Comparison of ENCODE assay signal across 15 cellular contexts in genomic region chr4:1874207-1874606, GRCh38. TPM values are rescaled to one million over a fixed set of nuclear protein-coding genes. Genes with fewer than 3 reads are reported as not detected.
DNase-seq lines count a peak whose midpoint lies in the region; ATAC-seq, FAIRE-seq and TF ChIP-seq lines count a peak whose summit lies in the region.
"Had no signal": no experiment of that assay in that cellular context is flagged by ENCODE, and none has a peak within 500 bp of the region (broad histone marks: within the 10 kb centered on the region; RNA-seq: fewer than 3 reads in every experiment).

No MANE protein-coding gene starts in this region.

- in situ Hi-C loops in K562 (cut with MboI), result no loop called here

- H3K9ac ChIP-seq in K562 (ENCODE audit: insufficient read depth in 1 of 2, low read depth in 2 of 2, low read length in 2 of 2), result peak overlapping the region in 1 of 2 experiments; percentile 87; a peak in 1 of 4 replicates

- peaks cover 81% of the 10 kb centered on the region for H3K79me2 ChIP-seq in K562 (ENCODE audit: control insufficient read depth, insufficient read depth, low read length)

- peaks cover 29% of the 10 kb centered on the region for H3K36me3 Mint-ChIP-seq in activated CD4-positive, alpha-beta T cell treated with anti-CD3 and anti-CD28 coated beads, Interleukin-2, amount 10 ng/mL, durations not matched to agents 7 days and 5 days (ENCODE audit: low read depth)
- H3K36me3 Mint-ChIP-seq in progenitor cell of endocrine pancreas (ENCODE audit: insufficient read depth) (no peaks in the 10 kb centered on the region), endothelial cell (ENCODE audit: low read depth, unreplicated experiment) (no peaks in the 10 kb centered on the region)

- no peak for TF ChIP-seq EP300 in K562 (IDR thresholded peaks at IDR 0.05; ENCODE audit: low read length)

- peaks cover 19% of the 10 kb centered on the region; the same call in 1 of the 2 replicates for H4K20me1 ChIP-seq in K562 (replicated peaks; ENCODE audit: control insufficient read depth, insufficient read depth, low read length)

- CTCF ChIA-PET in activated CD4-positive, alpha-beta T cell treated with anti-CD3 and anti-CD28 coated beads, Interleukin-2, amount 10 ng/mL, durations not matched to agents 7 days and 5 days (lab: Charles Lee), result interaction anchor here (1.3 to 3.4 kb wide), 3 partner anchors 9 to 28 kb away, joined by 4 to 13 read pairs (median 7); no protein-coding TSS in a partner anchor
- CTCF ChIA-PET in K562 (lab: Yijun Ruan, JAX; ENCODE audit: low intra/inter-chr PET ratio), result no interaction called here

- intact Hi-C loops in K562 (cut with micrococcal nuclease), result loop anchor here (5.0 kb wide), 1 partner anchor 543 kb away; the partner anchor contains the start of genes CFAP99 and ZFYVE28

- H3K4me2 ChIP-seq in K562 (ENCODE audit: insufficient read depth, low read length), result peak overlapping the region; percentile 85

- POLR2A ChIA-PET in activated CD4-positive, alpha-beta T cell treated with anti-CD3 and anti-CD28 coated beads, Interleukin-2, amount 10 ng/mL, durations not matched to agents 7 days and 5 days (lab: Charles Lee), result no interaction called here
- POLR2A ChIA-PET in K562 (lab: Yijun Ruan, JAX), result interaction anchor here (0.8 to 3.0 kb wide), 6 partner anchors 9 to 18 kb away, joined by 3 to 28 read pairs (median 4); no protein-coding TSS in a partner anchor

- no peaks in the 10 kb centered on the region for H3K27me3 ChIP-seq in K562 (ENCODE audit: control insufficient read depth in 2 of 2, insufficient read depth in 2 of 2, low read length in 2 of 2)
- H3K27me3 ChIP-seq: BE2C had no signal

- no peak for TF ChIP-seq CTCF in K562 (IDR thresholded peaks at IDR 0.05 in 2 of 3, conservative IDR thresholded peaks at IDR 0.05 in 1 of 3; ENCODE audit: insufficient read depth in 2 of 3, low read depth in 1 of 3, low read length in 3 of 3)
- TF ChIP-seq CTCF in progenitor cell of endocrine pancreas (IDR thresholded peaks at IDR 0.05; ENCODE audit: unreplicated experiment), result no peak
- TF ChIP-seq CTCF in endothelial cell (IDR thresholded peaks at IDR 0.05; ENCODE audit: unreplicated experiment), result no peak

- no peaks in the 10 kb centered on the region for H3K9me3 ChIP-seq in KOPT-K1 (ENCODE audit: insufficient read depth, low read length, poor library complexity, severe bottlenecking)
- no peaks in the 10 kb centered on the region for H3K9me3 ChIP-seq in K562 (replicated peaks; ENCODE audit: control insufficient read depth, insufficient read depth, low read depth, low read length)
- H3K9me3 ChIP-seq: BE2C had no signal

- H3K4me3 Mint-ChIP-seq in activated CD4-positive, alpha-beta T cell treated with anti-CD3 and anti-CD28 coated beads, Interleukin-2, amount 10 ng/mL, durations not matched to agents 7 days and 5 days, result peak overlapping the region; percentile 89
- H3K4me3 Mint-ChIP-seq in progenitor cell of endocrine pancreas (ENCODE audit: low read depth), result peak overlapping the region; percentile 79
- no peak overlapping the region for H3K4me3 Mint-ChIP-seq in endothelial cell (ENCODE audit: unreplicated experiment)

- no peak overlapping the region for H3K4me3 ChIP-seq in K562

- H3K9me3 Mint-ChIP-seq in activated CD4-positive, alpha-beta T cell treated with anti-CD3 and anti-CD28 coated beads, Interleukin-2, amount 10 ng/mL, durations not matched to agents 7 days and 5 days, result no peaks in the 10 kb centered on the region
- H3K9me3 Mint-ChIP-seq in progenitor cell of endocrine pancreas (ENCODE audit: low read depth) (no peaks in the 10 kb centered on the region), endothelial cell (ENCODE audit: unreplicated experiment) (no peaks in the 10 kb centered on the region)

- no peak for TF ChIP-seq RAD21 in K562 (CRISPR knock-in tag; conservative IDR thresholded peaks at IDR 0.05 in 1 of 2, IDR thresholded peaks at IDR 0.05 in 1 of 2)

- peaks cover 30 to 47% of the 10 kb centered on the region in 2 experiments for H3K4me1 ChIP-seq in K562 (replicated peaks in 1 of 2; ENCODE audit: control insufficient read depth in 2 of 2, insufficient read depth in 2 of 2, low read length in 2 of 2)

- H3K36me3 ChIP-seq in KOPT-K1 (ENCODE audit: insufficient read depth, low read length), result peaks cover 34% of the 10 kb centered on the region
- peaks cover 26% of the 10 kb centered on the region; the same call in 2 of the 3 replicates for H3K36me3 ChIP-seq in K562 (ENCODE audit: control insufficient read depth, insufficient read depth, low read length)
- H3K36me3 ChIP-seq: BE2C had no signal

- H3K27ac ChIP-seq in KOPT-K1 (ENCODE audit: low read depth, low read length, poor library complexity, severe bottlenecking), result peak overlapping the region; percentile 98
- peak overlapping the region; percentile 96; the same call in 2 of the 3 replicates for H3K27ac ChIP-seq in K562 (ENCODE audit: extremely low read depth, low read depth, low read length)

- peak; percentile 42 for FAIRE-seq in K562 (lab: Jason Lieb, UNC)
- FAIRE-seq: endometrium, TTC549 had no signal

- no peaks in the 10 kb centered on the region for H3K9me1 ChIP-seq in K562 (ENCODE audit: control insufficient read depth, insufficient read depth, low read length)

- TF ChIP-seq POLR2A in K562 (conservative IDR thresholded peaks at IDR 0.05), result no peak

- no peak for DNase-seq in activated CD4-positive, alpha-beta T cell treated with anti-CD3 and anti-CD28 coated beads, Interleukin-2, amount 10 ng/mL, durations not matched to agents 7 days and 5 days
- DNase-seq in activated CD4-positive, alpha-beta T cell treated with anti-CD3 and anti-CD28 coated beads for 4 hours, result no peak
- DNase-seq in K562 (ENCODE audit: extremely low read depth in 1 of 4, low spot score in 3 of 4) (no peak), progenitor cell of endocrine pancreas (ENCODE audit: low spot score, unreplicated experiment) (no peak), inferior parietal cortex (ENCODE audit: extremely low spot score) (no peak), endothelial cell (ENCODE audit: low spot score) (no peak), cortex of kidney (lab: John Stamatoyannopoulos, UW) (no peak)
- DNase-seq: activated naive CD4-positive, alpha-beta T cell treated with Interleukin-2 at 50 U/mL for 16 hours; BE2C; midbrain; NCI-H1694 treated with DMSO at 0.1 percent for 48 hours had no signal

- H3K4me1 Mint-ChIP-seq in activated CD4-positive, alpha-beta T cell treated with anti-CD3 and anti-CD28 coated beads, Interleukin-2, amount 10 ng/mL, durations not matched to agents 7 days and 5 days, result peaks cover 63% of the 10 kb centered on the region
- H3K4me1 Mint-ChIP-seq in progenitor cell of endocrine pancreas (ENCODE audit: low read depth) (peaks cover 41% of the 10 kb centered on the region), endothelial cell (ENCODE audit: unreplicated experiment) (peaks cover 7% of the 10 kb centered on the region)

- 42% methylated on average over 3 of the region's 3 CpGs for WGBS in K562 (ENCODE audit: insufficient coverage, low coverage, missing lambda C conversion rate)

- ATAC-seq in K562, result no peak
- ATAC-seq: Panc1 had no signal

- H2AFZ ChIP-seq in K562 (ENCODE audit: low read depth, low read length), result no peak overlapping the region

- H3K27ac Mint-ChIP-seq in activated CD4-positive, alpha-beta T cell treated with anti-CD3 and anti-CD28 coated beads, Interleukin-2, amount 10 ng/mL, durations not matched to agents 7 days and 5 days, result peak overlapping the region; percentile 92
- H3K27ac Mint-ChIP-seq in progenitor cell of endocrine pancreas (peak overlapping the region; percentile 86), endothelial cell (ENCODE audit: unreplicated experiment) (no peak overlapping the region)

- BruUV-seq in K562 (replicated peaks; lab: Mats Ljungman, UMichigan), result no TSS peak

- H3K27me3 Mint-ChIP-seq in activated CD4-positive, alpha-beta T cell treated with anti-CD3 and anti-CD28 coated beads, Interleukin-2, amount 10 ng/mL, durations not matched to agents 7 days and 5 days, result peaks cover 2% of the 10 kb centered on the region
- H3K27me3 Mint-ChIP-seq in progenitor cell of endocrine pancreas (no peaks in the 10 kb centered on the region), endothelial cell (ENCODE audit: unreplicated experiment) (peaks cover 7% of the 10 kb centered on the region)

RNA-seq across cellular contexts. Expression of gene NSD2, which starts 3.0 kb away (rescaled TPM):
- 100 to 1,000 TPM; 248 to 271 TPM for total RNA-seq in activated CD4-positive, alpha-beta T cell treated with anti-CD3 and anti-CD28 coated beads, Interleukin-2, amount 10 ng/mL, durations not matched to agents 7 days and 5 days
- 289 and 389 TPM in 2 replicates for total RNA-seq in K562 (2011; cell fraction: chromatin; rRNA removed; ENCODE audit: low replicate concordance)
- total RNA-seq in K562 (2011; cell fraction: nucleolus; rRNA removed), result 139 and 156 TPM in 2 replicates
- total RNA-seq in K562 (2011; cell fraction: nucleoplasm; rRNA removed), result 199 and 236 TPM in 2 replicates
- 51.8 and 60.7 TPM in 2 replicates for total RNA-seq in K562 (2014; rRNA removed)
- 76.3 and 81.4 TPM in 2 replicates for total RNA-seq in K562 (2014; rRNA removed; fragmentation: Illumina TruSeq; extraction: Trizol)
- 55.7 and 58.8 TPM in 2 replicates for total RNA-seq in K562 (2015; rRNA removed; fragmentation: Illumina TruSeq; extraction: Trizol)
- 112 and 126 TPM in 2 replicates for total RNA-seq in K562 (2021)
- polyA plus RNA-seq in K562 (2011; rRNA removed), result 48.5 and 59.2 TPM in 2 replicates
- 29.9 and 35.2 TPM in 2 replicates for polyA plus RNA-seq in K562 (2011; cell fraction: cytosol; rRNA removed)
- 134 and 155 TPM in 2 replicates for polyA plus RNA-seq in K562 (2011; cell fraction: nucleus; rRNA removed)
- 52.3 and 53.7 TPM in 2 replicates for polyA plus RNA-seq in K562 (2012)
- polyA plus RNA-seq in K562 (2014; fragmentation: Illumina TruSeq; extraction: Trizol), result 62.7 and 74.1 TPM in 2 replicates
- polyA plus RNA-seq in K562 (2014; fragmentation: Nextera tagmentation; extraction: Ambion mirVana), result 1 to 10 TPM; 6.4 to 9.7 TPM
- polyA plus RNA-seq in K562 (2014; rRNA removed), result 53.5 and 58.5 TPM in 2 replicates
- polyA minus RNA-seq in K562 (2011; rRNA and poly(A)+ RNA removed), result 106 and 124 TPM in 2 replicates
- 58.0 and 70.8 TPM in 2 replicates for polyA minus RNA-seq in K562 (2011; cell fraction: cytosol; rRNA and poly(A)+ RNA removed)
- polyA minus RNA-seq in K562 (2011; cell fraction: nucleus; rRNA and poly(A)+ RNA removed), result 57.1 and 96.7 TPM in 2 replicates
- 212 and 214 TPM in 2 replicates for total RNA-seq in progenitor cell of endocrine pancreas
- total RNA-seq in endothelial cell (ENCODE audit: unreplicated experiment), result 93.5 TPM

RNA-seq across cellular contexts. Expression of gene LETM1, which starts 18.3 kb away (rescaled TPM):
- 10 to 100 TPM; 40.7 to 49.5 TPM for total RNA-seq in activated CD4-positive, alpha-beta T cell treated with anti-CD3 and anti-CD28 coated beads, Interleukin-2, amount 10 ng/mL, durations not matched to agents 7 days and 5 days
- 127 and 320 TPM in 2 replicates for total RNA-seq in K562 (2011; cell fraction: chromatin; rRNA removed; ENCODE audit: low replicate concordance)
- 226 and 230 TPM in 2 replicates for total RNA-seq in K562 (2011; cell fraction: nucleolus; rRNA removed)
- 127 and 144 TPM in 2 replicates for total RNA-seq in K562 (2011; cell fraction: nucleoplasm; rRNA removed)
- total RNA-seq in K562 (2014; rRNA removed) (99.1 and 118 TPM in 2 replicates), K562 (2014; rRNA removed; fragmentation: Illumina TruSeq; extraction: Trizol) (26.9 and 33.1 TPM in 2 replicates), K562 (2015; rRNA removed; fragmentation: Illumina TruSeq; extraction: Trizol) (48.3 and 49.6 TPM in 2 replicates), K562 (2021) (105 and 109 TPM in 2 replicates), progenitor cell of endocrine pancreas (46.1 and 51.2 TPM in 2 replicates), endothelial cell (ENCODE audit: unreplicated experiment) (37.1 TPM)
- polyA plus RNA-seq in K562 (2011; rRNA removed) (28.3 and 38.6 TPM in 2 replicates), K562 (2014; fragmentation: Illumina TruSeq; extraction: Trizol) (35.0 and 44.2 TPM in 2 replicates), K562 (2014; fragmentation: Nextera tagmentation; extraction: Ambion mirVana) (1 to 10 TPM; 3.9 to 5.6 TPM), K562 (2014; rRNA removed) (67.7 and 72.0 TPM in 2 replicates)
- 25.3 and 48.8 TPM in 2 replicates for polyA plus RNA-seq in K562 (2011; cell fraction: cytosol; rRNA removed)
- polyA plus RNA-seq in K562 (2011; cell fraction: nucleus; rRNA removed), result 122 and 226 TPM in 2 replicates
- polyA plus RNA-seq in K562 (2012), result 34.0 and 53.2 TPM in 2 replicates
- 43.8 and 47.1 TPM in 2 replicates for polyA minus RNA-seq in K562 (2011; rRNA and poly(A)+ RNA removed)
- polyA minus RNA-seq in K562 (2011; cell fraction: cytosol; rRNA and poly(A)+ RNA removed), result 67.2 and 76.8 TPM in 2 replicates
- polyA minus RNA-seq in K562 (2011; cell fraction: nucleus; rRNA and poly(A)+ RNA removed), result 76.1 and 82.1 TPM in 2 replicates
